11 cellular contexts compared by ENCODE assay signal in the genomic region with DNA sequence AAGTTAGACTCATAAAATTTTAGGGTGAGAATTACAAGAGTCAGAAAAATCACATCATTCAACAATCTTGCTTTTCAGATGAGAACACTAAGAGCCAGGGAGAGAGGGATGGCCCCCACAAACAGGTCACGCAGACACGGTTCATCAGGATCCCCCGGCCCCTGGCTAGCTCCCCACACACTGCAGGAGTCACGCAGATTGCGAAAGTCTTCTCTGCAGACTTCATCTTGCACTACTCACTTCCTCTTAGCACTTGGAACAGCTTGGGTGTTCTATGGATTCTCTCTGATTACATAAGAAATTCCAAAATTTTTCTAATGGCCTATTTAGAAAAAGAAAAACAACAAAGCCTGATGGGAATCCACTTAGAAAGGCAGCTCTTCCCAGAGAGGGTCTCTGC. TPM values are rescaled to one million over a fixed set of nuclear protein-coding genes. Genes with fewer than 3 reads are reported as not detected.
DNase-seq lines count a peak whose midpoint lies in the region; ATAC-seq and TF ChIP-seq lines count a peak whose summit lies in the region.
"Had no signal": no experiment of that assay in that cellular context is flagged by ENCODE, and none has a peak within 500 bp of the region (broad histone marks: within the 10 kb centered on the region; RNA-seq: fewer than 3 reads in every experiment).

No MANE protein-coding gene starts in this region.

- H3K9me3 ChIP-seq in Peyer's patch (no peaks in the 10 kb centered on the region), T-helper 17 cell (ENCODE audit: control insufficient read depth, low read length, poor library complexity, severe bottlenecking) (no peaks in the 10 kb centered on the region)

- no peak for TF ChIP-seq POLR2A in Peyer's patch (IDR thresholded peaks at IDR 0.05)

- H3K36me3 ChIP-seq in Peyer's patch, result no peaks in the 10 kb centered on the region

- H3K4me3 ChIP-seq in Peyer's patch, result no peak overlapping the region

- H3K27ac ChIP-seq in Peyer's patch, result peak overlapping the region; percentile 46 to 76 (median 59)

- H3K27me3 Mint-ChIP-seq in T-helper 17 cell, result peaks cover 67% of the 10 kb centered on the region

- H3K4me1 Mint-ChIP-seq in T-helper 17 cell, result peaks cover 3% of the 10 kb centered on the region

- no peak overlapping the region for H3K27ac Mint-ChIP-seq in T-helper 17 cell

- peaks cover 0 to 42% (median 9%) of the 10 kb centered on the region in 4 donors for H3K4me1 ChIP-seq in Peyer's patch

- TF ChIP-seq CTCF in Peyer's patch (IDR thresholded peaks at IDR 0.05), result no peak

- DNase-seq in EL (peak; percentile 65), Peyer's patch (peak in 1 of 3 donors; percentile 55), fibroblast of peridontal ligament (ENCODE audit: extremely low read depth) (peak; percentile 85), sciatic nerve (ENCODE audit: low spot score) (peak; percentile 79), NCI-H446 treated with DMSO at 0.1 percent for 48 hours (lab: John Stamatoyannopoulos, UW) (no peak), NCI-H1417 (lab: John Stamatoyannopoulos, UW) (no peak), T-helper 17 cell (no peak)
- no peak for DNase-seq in activated effector memory CD4-positive, alpha-beta T cell treated with Interleukin-2 at 50 U/mL for 16 hours
- DNase-seq: DMS153, NCI-H510A treated with DMSO at 0.1 percent for 48 hours, occipital lobe had no signal

- H3K4me3 Mint-ChIP-seq in T-helper 17 cell, result no peak overlapping the region

- ATAC-seq in sciatic nerve (peak; percentile 92), T-helper 17 cell (no peak)

- no peaks in the 10 kb centered on the region for H3K36me3 Mint-ChIP-seq in T-helper 17 cell (ENCODE audit: low read depth)

- intact Hi-C loops in sciatic nerve (cut with DNase I), result no loop called here

- H3K27me3 ChIP-seq in Peyer's patch, result no peaks in the 10 kb centered on the region

RNA-seq across cellular contexts. Expression of a gene that starts 21.6 kb away (rescaled TPM):
- total RNA-seq in Peyer's patch, result 10 to 100 TPM in 2 of 4 donors, 1 to 10 TPM in 2; 1.3 to 55.3 (median 19.3) TPM
- 3.3 TPM for total RNA-seq in sciatic nerve
- not detected for total RNA-seq in T-helper 17 cell

RNA-seq across cellular contexts. Expression of a gene that starts 27.3 kb away (rescaled TPM):
- 10 to 100 TPM in 2 of 4 donors, 1 to 10 TPM in 1, not detected in 1; 7.8 to 14.8 (median 14.7) TPM for total RNA-seq in Peyer's patch
- total RNA-seq in sciatic nerve, result not detected
- total RNA-seq in T-helper 17 cell, result not detected
- total RNA-seq: occipital lobe had no signal

Comparison
In these comparisons a context has a peak if more than half of its experiments do, and no peak if none do; other contexts are left out.
1. DNase-seq: peak in EL (single experiment), fibroblast of peridontal ligament (single experiment) and sciatic nerve (single experiment); none in NCI-H446 treated with DMSO at 0.1 percent for 48 hours (single experiment), NCI-H1417 (0 of 3), activated effector memory CD4-positive, alpha-beta T cell treated with Interleukin-2 at 50 U/mL for 16 hours (single experiment) and T-helper 17 cell (0 of 3).